Comparison of ENCODE assay signal across 11 cellular contexts in the genomic region with DNA sequence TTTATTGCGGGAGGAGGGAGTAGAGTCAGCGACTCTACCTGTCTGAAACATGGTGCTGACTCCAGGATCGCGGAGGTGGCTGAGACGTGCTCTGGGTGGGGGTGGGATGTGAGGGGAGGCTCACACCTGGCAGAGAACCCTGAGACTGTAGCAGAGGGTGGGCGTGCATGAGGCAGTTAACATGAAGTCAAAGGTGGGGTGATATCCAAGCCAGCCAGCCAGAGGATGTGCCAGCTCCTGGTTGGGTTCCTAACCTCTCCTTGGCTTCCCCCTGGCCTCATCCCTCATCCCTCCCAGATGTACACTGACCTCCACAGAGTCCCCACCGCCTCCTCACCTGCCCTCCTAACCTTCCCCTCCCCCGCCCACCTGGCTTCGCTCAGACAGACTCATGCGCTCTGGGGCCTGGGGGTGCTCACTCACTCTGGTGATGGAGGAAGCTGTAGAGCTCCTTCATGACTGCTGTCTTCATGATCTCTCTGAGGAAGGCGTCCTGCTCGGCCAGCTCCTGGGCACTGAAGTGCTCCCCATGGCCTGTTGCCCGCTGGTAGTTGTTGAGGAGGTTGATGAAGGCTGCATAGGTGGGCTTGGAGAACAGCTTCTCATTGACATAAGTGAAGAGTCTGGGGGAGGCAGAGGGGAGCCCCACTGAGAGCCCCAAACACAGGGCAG. TPM values are rescaled to one million over a fixed set of nuclear protein-coding genes. Genes with fewer than 3 reads are reported as not detected.
A peak's percentile ranks its signal among the peaks of the same experiment; 100 is the strongest.
DNase-seq lines count a peak whose midpoint lies in the region; ATAC-seq and TF ChIP-seq lines count a peak whose summit lies in the region.
"Had no signal": no experiment of that assay in that cellular context is flagged by ENCODE, and none has a peak within 500 bp of the region (broad histone marks: within the 10 kb centered on the region; RNA-seq: fewer than 3 reads in every experiment).

No MANE protein-coding gene starts in this region.

- DNase-seq in Peyer's patch = no peak
- DNase-seq in endodermal cell = peak; percentile 55
- peak; percentile 83 for DNase-seq in mesenteric fat pad (ENCODE audit: low spot score)
- DNase-seq in thoracic aorta (ENCODE audit: low spot score) = no peak
- no peak for DNase-seq in activated naive CD4-positive, alpha-beta T cell treated with anti-CD3 and anti-CD28 coated beads, Interleukin-2, amount 50 U/mL, for 16 hours
- no peak for DNase-seq in CD8-positive, alpha-beta T cell
- no peak for DNase-seq in NCI-H1694 (lab: John Stamatoyannopoulos, UW)

- H3K27ac ChIP-seq in Peyer's patch = peak overlapping the region in 3 of 4 donors; percentile 7 to 72 (median 20)
- no peak overlapping the region for H3K27ac ChIP-seq in endodermal cell (ENCODE audit: low read depth, low read length)
- H3K27ac ChIP-seq in thoracic aorta = peak overlapping the region in 1 of 2 donors; percentile 7
- H3K27ac ChIP-seq in CD8-positive, alpha-beta T cell (ENCODE audit: low read depth, low read length) = no peak overlapping the region
- H3K27ac ChIP-seq: neural progenitor cell had no signal

- no peak for TF ChIP-seq POLR2A in Peyer's patch (IDR thresholded peaks at IDR 0.05)

- no peak overlapping the region for H3K4me3 Mint-ChIP-seq in endodermal cell
- no peak overlapping the region for H3K4me3 Mint-ChIP-seq in CD8-positive, alpha-beta T cell

- 83 to 92% methylated on average over 3 to 13 of the region's 13 CpGs for WGBS in endodermal cell (ENCODE audit: insufficient coverage in 1 of 2, insufficient read length in 1 of 2), 2 experiments

- H3K36me3 ChIP-seq in Peyer's patch (peaks cover 0 to 5% (median 0%) of the 10 kb centered on the region in 3 donors), endodermal cell (ENCODE audit: control insufficient read depth, insufficient read depth, low read length) (no peaks in the 10 kb centered on the region), thoracic aorta (no peaks in the 10 kb centered on the region)
- H3K36me3 ChIP-seq in CD8-positive, alpha-beta T cell (ENCODE audit: insufficient read depth, low read length) = no peaks in the 10 kb centered on the region
- H3K36me3 ChIP-seq: HAP-1, neural progenitor cell had no signal

- H3K9me3 ChIP-seq in Peyer's patch = no peaks in the 10 kb centered on the region
- H3K9me3 ChIP-seq in endodermal cell (ENCODE audit: control insufficient read depth, low read length) = no peaks in the 10 kb centered on the region
- no peaks in the 10 kb centered on the region for H3K9me3 ChIP-seq in thoracic aorta
- no peaks in the 10 kb centered on the region for H3K9me3 ChIP-seq in CD8-positive, alpha-beta T cell (ENCODE audit: low read length)
- H3K9me3 ChIP-seq: HAP-1 had no signal

- peaks cover 18% of the 10 kb centered on the region for H3K27me3 Mint-ChIP-seq in endodermal cell (ENCODE audit: insufficient read depth)
- H3K27me3 Mint-ChIP-seq in CD8-positive, alpha-beta T cell (ENCODE audit: low read depth) = no peaks in the 10 kb centered on the region
- H3K27me3 Mint-ChIP-seq: CD4-positive, alpha-beta T cell had no signal

- H3K27me3 ChIP-seq in Peyer's patch (no peaks in the 10 kb centered on the region), endodermal cell (ENCODE audit: control insufficient read depth, insufficient read depth, low read length, poor library complexity, severe bottlenecking) (no peaks in the 10 kb centered on the region), thoracic aorta (replicated peaks; ENCODE audit: insufficient read depth) (no peaks in the 10 kb centered on the region)
- no peaks in the 10 kb centered on the region for H3K27me3 ChIP-seq in CD8-positive, alpha-beta T cell (ENCODE audit: insufficient read depth, low read length)

- no peaks in the 10 kb centered on the region for H3K36me3 Mint-ChIP-seq in endodermal cell (ENCODE audit: low read depth)
- H3K36me3 Mint-ChIP-seq in CD8-positive, alpha-beta T cell = peaks cover 3% of the 10 kb centered on the region
- H3K36me3 Mint-ChIP-seq: neural progenitor cell had no signal

- TF ChIP-seq CTCF in Peyer's patch (IDR thresholded peaks at IDR 0.05) = no peak
- TF ChIP-seq CTCF in endodermal cell (conservative IDR thresholded peaks at IDR 0.05) = no peak
- no peak for TF ChIP-seq CTCF in thoracic aorta (IDR thresholded peaks at IDR 0.05)
- TF ChIP-seq CTCF in CD8-positive, alpha-beta T cell (IDR thresholded peaks at IDR 0.05) = no peak

- peaks cover 0 to 28% (median 2%) of the 10 kb centered on the region in 4 donors for H3K4me1 ChIP-seq in Peyer's patch
- H3K4me1 ChIP-seq in endodermal cell (ENCODE audit: control insufficient read depth, insufficient read depth, low read length) = peaks cover 11% of the 10 kb centered on the region
- H3K4me1 ChIP-seq in thoracic aorta (ENCODE audit: control insufficient read depth in 1 of 2, low read depth in 2 of 2) = peaks cover 17 to 38% of the 10 kb centered on the region in 2 donors
- peaks cover 23% of the 10 kb centered on the region for H3K4me1 ChIP-seq in CD8-positive, alpha-beta T cell (ENCODE audit: insufficient read depth, low read length)
- H3K4me1 ChIP-seq: HAP-1 had no signal

- H3K4me3 ChIP-seq in Peyer's patch (no peak overlapping the region), endodermal cell (ENCODE audit: low read length) (no peak overlapping the region), thoracic aorta (peak overlapping the region; percentile 42)
- H3K4me3 ChIP-seq in CD8-positive, alpha-beta T cell (ENCODE audit: low read depth, low read length) = no peak overlapping the region
- H3K4me3 ChIP-seq: HAP-1, neural progenitor cell had no signal

- no peak overlapping the region for H3K9ac ChIP-seq in endodermal cell (ENCODE audit: extremely low read depth, low read length, poor library complexity, severe bottlenecking)
- H3K9ac ChIP-seq: neural progenitor cell had no signal

- POLR2A ChIA-PET in CD8-positive, alpha-beta T cell (lab: Charles Lee) = interaction anchor here (0.9 to 1.0 kb wide), 2 partner anchors 10 to 21 kb away, joined by 3 read pairs; a partner anchor contains a TSS

- H3K4me1 Mint-ChIP-seq in endodermal cell = peaks cover 21% of the 10 kb centered on the region
- peaks cover 33% of the 10 kb centered on the region for H3K4me1 Mint-ChIP-seq in CD8-positive, alpha-beta T cell (ENCODE audit: low read depth)

- no peak overlapping the region for H3K27ac Mint-ChIP-seq in endodermal cell
- H3K27ac Mint-ChIP-seq in CD8-positive, alpha-beta T cell = no peak overlapping the region

- CTCF ChIA-PET in CD8-positive, alpha-beta T cell (lab: Charles Lee) = interaction anchor here (0.6 to 11.4 kb wide), 28 partner anchors 9 to 452 kb away, joined by 3 to 172 read pairs (median 7); a partner anchor contains a TSS

- intact Hi-C loops in CD8-positive, alpha-beta T cell (cut with DNase I, micrococcal nuclease) = loop anchor here (1.0 to 2.0 kb wide), 11 partner anchors 10 to 449 kb away; a partner anchor contains a TSS

- no peak for ATAC-seq in thoracic aorta (ENCODE audit: insufficient number of reproducible peaks, low FRiP score, low read depth)
- no peak for ATAC-seq in CD8-positive, alpha-beta T cell
- no peak for ATAC-seq in HG02884 (IDR thresholded peaks at IDR 0.05; ENCODE audit: unreplicated experiment)

- no peaks in the 10 kb centered on the region for H3K9me3 Mint-ChIP-seq in endodermal cell
- H3K9me3 Mint-ChIP-seq in CD8-positive, alpha-beta T cell = no peaks in the 10 kb centered on the region
- H3K9me3 Mint-ChIP-seq: CD4-positive, alpha-beta T cell; neural progenitor cell had no signal

RNA-seq across cellular contexts. Expression of a gene that starts 9.3 kb away (rescaled TPM):
- total RNA-seq in Peyer's patch (not detected), endodermal cell (not detected), mesenteric fat pad (1.4 TPM), thoracic aorta (under 1 TPM in 1 of 2 donors, not detected in 1; 0.49 TPM)
- polyA plus RNA-seq in endodermal cell (2013, experiment 1 of 2) = not detected
- polyA plus RNA-seq in endodermal cell (2013, experiment 2 of 2) = not detected
- total RNA-seq in CD8-positive, alpha-beta T cell = under 1 TPM in 1 of 2 experiments, not detected in 1; 0.22 TPM
- total RNA-seq: CD4-positive, alpha-beta T cell had no signal

RNA-seq across cellular contexts. Expression of a gene that starts 10.2 kb away (rescaled TPM):
- total RNA-seq in Peyer's patch = 10 to 100 TPM in 3 of 4 donors, 1 to 10 TPM in 1; 5.4 to 33.8 (median 13.3) TPM
- total RNA-seq in endodermal cell = 10 to 100 TPM; 52.0 to 56.9 TPM
- 39.0 TPM for polyA plus RNA-seq in endodermal cell (2013, experiment 1 of 2)
- 39.5 TPM for polyA plus RNA-seq in endodermal cell (2013, experiment 2 of 2)
- 17.6 TPM for total RNA-seq in mesenteric fat pad
- 10 to 100 TPM in 1 of 2 donors, 1 to 10 TPM in 1; 8.1 to 16.8 TPM for total RNA-seq in thoracic aorta
- total RNA-seq in CD8-positive, alpha-beta T cell = 10 to 100 TPM; 17.3 to 18.3 TPM

RNA-seq across cellular contexts. Expression of a gene that starts 42.7 kb away (rescaled TPM):
- total RNA-seq in Peyer's patch (10 to 100 TPM in 3 of 4 donors, 1 to 10 TPM in 1; 4.9 to 33.0 (median 16.9) TPM), endodermal cell (10 to 100 TPM; 11.4 to 19.6 TPM), mesenteric fat pad (79.4 TPM), thoracic aorta (10 to 100 TPM; 40.9 to 77.4 TPM)
- 3.7 TPM for polyA plus RNA-seq in endodermal cell (2013, experiment 1 of 2)
- 3.2 TPM for polyA plus RNA-seq in endodermal cell (2013, experiment 2 of 2)
- total RNA-seq in CD8-positive, alpha-beta T cell = under 1 TPM; 0.14 to 0.25 TPM

RNA-seq across cellular contexts. Expression of a gene that starts 57.0 kb away (rescaled TPM):
- total RNA-seq in Peyer's patch (10 to 100 TPM; 14.9 to 21.5 (median 15.9) TPM), endodermal cell (10 to 100 TPM; 21.3 to 30.4 TPM), mesenteric fat pad (40.3 TPM), thoracic aorta (100 to 1,000 TPM in 1 of 2 donors, 10 to 100 TPM in 1; 60.5 to 107 TPM)
- 13.9 TPM for polyA plus RNA-seq in endodermal cell (2013, experiment 1 of 2)
- polyA plus RNA-seq in endodermal cell (2013, experiment 2 of 2) = 13.5 TPM
- 1 to 10 TPM; 4.3 to 5.5 TPM for total RNA-seq in CD8-positive, alpha-beta T cell

Comparison
In these comparisons a context has a peak if more than half of its experiments do, and no peak if none do; other contexts are left out.
1. DNase-seq: peak in endodermal cell (single experiment) and mesenteric fat pad (single experiment); none in Peyer's patch (0 of 3), thoracic aorta (single experiment), activated naive CD4-positive, alpha-beta T cell treated with anti-CD3 and anti-CD28 coated beads, Interleukin-2, amount 50 U/mL, for 16 hours (single experiment), CD8-positive, alpha-beta T cell (0 of 7) and NCI-H1694 (single experiment).
2. H3K27ac ChIP-seq: peak in Peyer's patch (3 of 4); none in endodermal cell (single experiment) and CD8-positive, alpha-beta T cell (single experiment).
3. RNA of a gene that starts 42.7 kb away (total RNA-seq): 79.4 TPM in mesenteric fat pad (single experiment), 40.9 to 77.4 TPM in thoracic aorta, 11.4 to 19.6 TPM in endodermal cell and 4.9 to 33.0 TPM in Peyer's patch; 0.14 to 0.25 TPM in CD8-positive, alpha-beta T cell; every median in the first group is over 4 times any median in the second.